2 cellular contexts compared by ENCODE assay signal in genomic region chr2:233764264-233764663, GRCh38.
TF ChIP-seq lines count a peak whose summit lies in the region.

No MANE protein-coding gene starts in this region.

TF ChIP-seq in liver, 16 proteins besides CTCF, POLR2A, EP300 and RAD21:
- peak; percentile 67 for TF ChIP-seq YY1 (IDR thresholded peaks at IDR 0.05)
- peak; percentile 42 for TF ChIP-seq NR2F2 (IDR thresholded peaks at IDR 0.05)
- peak; percentile 91 to 94 for TF ChIP-seq HNF4A (conservative IDR thresholded peaks at IDR 0.05)
- peak; percentile 99 for TF ChIP-seq SP1 (IDR thresholded peaks at IDR 0.05)
- TF ChIP-seq RXRA (IDR thresholded peaks at IDR 0.05): peak; percentile 99 to 100
- peak; percentile 82 for TF ChIP-seq MAX (IDR thresholded peaks at IDR 0.05)
- peak; percentile 76 for TF ChIP-seq TAF1 (conservative IDR thresholded peaks at IDR 0.05)
- TF ChIP-seq EGR1 (IDR thresholded peaks at IDR 0.05; ENCODE audit: low read depth in 2 of 2): peak; percentile 94 to 96
- TF ChIP-seq HNF4G (IDR thresholded peaks at IDR 0.05): peak; percentile 55
- peak; percentile 83 for TF ChIP-seq ATF3 (IDR thresholded peaks at IDR 0.05)
- peak; percentile 82 to 95 for TF ChIP-seq JUND (IDR thresholded peaks at IDR 0.05)
- peak; percentile 80 for TF ChIP-seq ZBTB33 (IDR thresholded peaks at IDR 0.05)
- TF ChIP-seq FOXA1 (IDR thresholded peaks at IDR 0.05): peak; percentile 82
- TF ChIP-seq REST (IDR thresholded peaks at IDR 0.05): peak; percentile 63
- TF ChIP-seq FOXA2 (IDR thresholded peaks at IDR 0.05): peak; percentile 86
- peak in 1 of 2 donors; percentile 57 for TF ChIP-seq GABPA (IDR thresholded peaks at IDR 0.05 in 1 of 2, conservative IDR thresholded peaks at IDR 0.05 in 1 of 2)

TF ChIP-seq in WTC11, 78 proteins besides CTCF, POLR2A, EP300 and RAD21:
- TF ChIP-seq IRF2 (CRISPR knock-in tag; IDR thresholded peaks at IDR 0.05; ENCODE audit: borderline replicate concordance, low read depth) (no peak), USF2 (CRISPR knock-in tag; IDR thresholded peaks at IDR 0.05) (no peak), RORB (CRISPR knock-in tag; IDR thresholded peaks at IDR 0.05) (no peak), ZNF671 (CRISPR knock-in tag; IDR thresholded peaks at IDR 0.05) (no peak), TEAD1 (CRISPR knock-in tag; IDR thresholded peaks at IDR 0.05) (no peak)
